ENCODE assay signal across 21 cellular contexts in the genomic region with DNA sequence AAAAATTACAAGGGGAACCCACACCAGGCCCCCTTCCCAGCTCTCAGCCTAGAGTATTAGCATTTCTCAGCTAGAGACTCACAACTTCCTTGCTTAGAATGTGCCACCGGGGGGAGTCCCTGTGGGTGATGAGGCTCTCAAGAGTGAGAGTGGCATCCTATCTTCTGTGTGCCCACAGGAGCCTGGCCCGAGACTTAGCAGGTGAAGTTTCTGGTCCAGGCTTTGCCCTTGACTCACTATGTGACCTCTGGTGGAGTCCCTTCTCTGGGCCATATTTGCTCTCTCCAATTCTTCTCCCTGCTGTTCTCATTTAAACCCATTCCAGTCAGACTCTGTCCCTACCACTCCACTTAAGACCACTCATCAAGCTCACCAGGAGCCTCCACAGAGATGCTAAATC.
"Had no signal": no experiment of that assay in that cellular context is flagged by ENCODE, and none has a peak within 500 bp of the region (broad histone marks: within the 10 kb centered on the region; RNA-seq: fewer than 3 reads in every experiment).

No MANE protein-coding gene starts in this region.

- H3K27ac Mint-ChIP-seq: activated CD4-positive, alpha-beta T cell treated with anti-CD3 and anti-CD28 coated beads, Interleukin-2, amount 10 ng/mL, durations not matched to agents 7 days and 5 days; activated T-helper 2 cell treated with anti-CD3 and anti-CD28 coated beads, Interferon-gamma antibody, Interleukin-2, Interleukin-4, amounts not matched to agents 10 μg/mL and 5 μg/mL and 100 μg/mL, durations not matched to agents 14 hours and 24 hours and 36 hours; dendritic cell treated with granulocyte-macrophage colony-stimulating factor and Interleukin-4, amounts not matched to agents 40 ng/mL and 50 ng/mL, for 4 days; neural progenitor cell had no signal

- H3K27me3 ChIP-seq: neural progenitor cell, thyroid gland, upper lobe of right lung had no signal

- H3K36me3 Mint-ChIP-seq: activated naive CD4-positive, alpha-beta T cell treated with anti-CD3 and anti-CD28 coated beads, Interleukin-2, amount 50 U/mL, for 72 hours had no signal

- H3K4me3 Mint-ChIP-seq: activated CD4-positive, alpha-beta T cell treated with anti-CD3 and anti-CD28 coated beads, Interleukin-2, amount 10 ng/mL, durations not matched to agents 7 days and 5 days; activated T-cell treated with anti-CD3 and anti-CD28 coated beads, Interleukin-2, amount 50 U/mL, for 4 hours; brain; dendritic cell treated with granulocyte-macrophage colony-stimulating factor and Interleukin-4, amounts not matched to agents 40 ng/mL and 50 ng/mL, for 4 days; immature natural killer cell; naive thymus-derived CD8-positive, alpha-beta T cell; neural progenitor cell had no signal

- H3K9me3 Mint-ChIP-seq: activated CD4-positive, alpha-beta T cell treated with anti-CD3 and anti-CD28 coated beads, Interleukin-2, amount 10 ng/mL, durations not matched to agents 7 days and 5 days; activated naive CD4-positive, alpha-beta T cell treated with anti-CD3 and anti-CD28 coated beads, Interleukin-2, amount 50 U/mL, for 72 hours; activated T-cell treated with anti-CD3 and anti-CD28 coated beads, Interleukin-2, amount 50 U/mL, for 4 hours; activated T-helper 2 cell treated with anti-CD3 and anti-CD28 coated beads, Interferon-gamma antibody, Interleukin-2, Interleukin-4, amounts not matched to agents 10 μg/mL and 5 μg/mL and 100 μg/mL, durations not matched to agents 14 hours and 24 hours and 36 hours; brain; dendritic cell treated with granulocyte-macrophage colony-stimulating factor and Interleukin-4, amounts not matched to agents 40 ng/mL and 50 ng/mL, for 4 days; immature natural killer cell; naive thymus-derived CD8-positive, alpha-beta T cell; neural progenitor cell had no signal

- H3K27me3 Mint-ChIP-seq: activated CD4-positive, alpha-beta T cell treated with anti-CD3 and anti-CD28 coated beads, Interleukin-2, amount 10 ng/mL, durations not matched to agents 7 days and 5 days; brain; dendritic cell treated with granulocyte-macrophage colony-stimulating factor and Interleukin-4, amounts not matched to agents 40 ng/mL and 50 ng/mL, for 4 days; naive thymus-derived CD8-positive, alpha-beta T cell had no signal

- ATAC-seq: activated T-cell treated with anti-CD3 and anti-CD28 coated beads, Interleukin-2, amount 50 U/mL, for 4 hours; left lobe of liver; naive thymus-derived CD8-positive, alpha-beta T cell; stimulated activated naive CD8-positive, alpha-beta T cell treated with anti-CD3 and anti-CD28 coated beads, Interleukin-15, Interleukin-2, amounts not matched to agents 100 U/mL and 50 U/mL, for 24 hours; upper lobe of right lung had no signal

- H3K27ac ChIP-seq: neural progenitor cell, thyroid gland, upper lobe of right lung, WERI-Rb-1 had no signal

- DNase-seq: activated CD4-positive, alpha-beta T cell treated with anti-CD3 and anti-CD28 coated beads, Interleukin-2, amount 10 ng/mL, durations not matched to agents 7 days and 5 days; activated CD4-positive, CD25-positive, alpha-beta regulatory T cell treated with anti-CD3 and anti-CD28 coated beads, Interleukin-2, amount 50 U/mL, for 72 hours; activated T-cell treated with anti-CD3 and anti-CD28 coated beads, Interleukin-2, amount 50 U/mL, for 4 hours; aorta; effector CD4-positive, alpha-beta T cell; foreskin melanocyte; immature natural killer cell; naive thymus-derived CD8-positive, alpha-beta T cell; retina; stimulated activated CD4-positive, alpha-beta T cell treated with anti-CD3 and anti-CD28 coated beads, Interleukin-4, amount 100 ng/mL, for 24 hours; stimulated activated naive CD8-positive, alpha-beta T cell treated with anti-CD3 and anti-CD28 coated beads, Interleukin-15, Interleukin-2, amounts not matched to agents 100 U/mL and 50 U/mL, for 24 hours; substantia nigra; thyroid gland; upper lobe of right lung; WERI-Rb-1 had no signal

- H3K4me1 Mint-ChIP-seq: brain, immature natural killer cell, neural progenitor cell had no signal

- H3K4me1 ChIP-seq: neural progenitor cell, thyroid gland, upper lobe of right lung had no signal
